Comparison of ENCODE assay signal across 10 cellular contexts in genomic region chr9:108889649-108890067, GRCh38. TPM values are rescaled to one million over a fixed set of nuclear protein-coding genes. Genes with fewer than 3 reads are reported as not detected.
A peak's percentile ranks its signal among the peaks of the same experiment; 100 is the strongest.
DNase-seq lines count a peak whose midpoint lies in the region; ATAC-seq, FAIRE-seq and TF ChIP-seq lines count a peak whose summit lies in the region.
"Had no signal": no experiment of that assay in that cellular context is flagged by ENCODE, and none has a peak within 500 bp of the region (broad histone marks: within the 10 kb centered on the region; RNA-seq: fewer than 3 reads in every experiment).

No MANE protein-coding gene starts in this region.

- intact Hi-C loops in left ventricle myocardium inferior (cut with micrococcal nuclease): no loop called here

- no peak overlapping the region for H3K4me3 Mint-ChIP-seq in WTC11

- H3K36me3 ChIP-seq in left ventricle myocardium inferior (peaks cover 90% of the 10 kb centered on the region), MG63 (peaks cover 43% of the 10 kb centered on the region)

- no peaks in the 10 kb centered on the region for H3K27me3 ChIP-seq in left ventricle myocardium inferior (ENCODE audit: low read depth)
- H3K27me3 ChIP-seq in MG63: no peaks in the 10 kb centered on the region

- POLR2A ChIA-PET in WTC11 (lab: Charles Lee): no interaction called here

- no peak for ATAC-seq in WTC11

- peaks cover 7% of the 10 kb centered on the region for H3K9me3 ChIP-seq in left ventricle myocardium inferior (replicated peaks)
- H3K9me3 ChIP-seq in MG63: no peaks in the 10 kb centered on the region; the same call in 1 of the 2 replicates

- H3K36me3 Mint-ChIP-seq in WTC11: peaks cover 38% of the 10 kb centered on the region

- no peaks in the 10 kb centered on the region for H3K27me3 Mint-ChIP-seq in WTC11 (ENCODE audit: low read depth)

- no peak overlapping the region for H3K4me3 ChIP-seq in AG09309 (ENCODE audit: control insufficient read depth, low read depth, low read length)
- H3K4me3 ChIP-seq in left ventricle myocardium inferior: no peak overlapping the region
- no peak overlapping the region for H3K4me3 ChIP-seq in MG63

- no peak for TF ChIP-seq POLR2A in H54 (IDR thresholded peaks at IDR 0.05; ENCODE audit: low read depth, low read length)

- peaks cover 41% of the 10 kb centered on the region for H3K4me1 ChIP-seq in left ventricle myocardium inferior

- no peaks in the 10 kb centered on the region for H3K4me1 Mint-ChIP-seq in WTC11

- TF ChIP-seq CTCF in AG09309 (IDR thresholded peaks at IDR 0.05; ENCODE audit: control insufficient read depth, insufficient read depth, low read depth, low read length, missing control alignments): no peak
- peak; percentile 49 for TF ChIP-seq CTCF in left ventricle myocardium inferior (IDR thresholded peaks at IDR 0.05; ENCODE audit: borderline replicate concordance)
- TF ChIP-seq CTCF in WTC11 (IDR thresholded peaks at IDR 0.05): no peak

- H3K27ac ChIP-seq in left ventricle myocardium inferior (replicated peaks): peak overlapping the region; percentile 35

- no peaks in the 10 kb centered on the region for H3K9me3 Mint-ChIP-seq in WTC11

- DNase-seq in AG09309 (ENCODE audit: low read depth): peak; percentile 7
- DNase-seq in H54 (ENCODE audit: insufficient read length, low spot score): peak; percentile 43
- DNase-seq in SW480 (ENCODE audit: low spot score): peak; percentile 34
- no peak for DNase-seq in left ventricle myocardium inferior
- DNase-seq in MG63: no peak
- DNase-seq in WTC11 (ENCODE audit: low spot score): no peak
- no peak for DNase-seq in T-helper 9 cell
- no peak for DNase-seq in GOT3 (lab: John Stamatoyannopoulos, UW)
- DNase-seq: activated effector memory CD4-positive, alpha-beta T cell treated with Interleukin-2 at 50 U/mL for 16 hours; KG1 had no signal

- peak; percentile 95 for FAIRE-seq in H54 (lab: Jason Lieb, UNC)

- CTCF ChIA-PET in WTC11 (lab: Charles Lee): interaction anchor here (1.1 to 1.4 kb wide), 2 partner anchors 61 to 65 kb away, joined by 3 to 4 read pairs; no protein-coding TSS in a partner anchor

- H3K27ac Mint-ChIP-seq in WTC11: no peak overlapping the region

TF ChIP-seq in WTC11, 78 proteins besides CTCF, POLR2A, EP300 and RAD21:
- TF ChIP-seq RORB (CRISPR knock-in tag; IDR thresholded peaks at IDR 0.05) (no peak), GTF2I (CRISPR knock-in tag; conservative IDR thresholded peaks at IDR 0.05) (no peak), NR3C1 (CRISPR knock-in tag; conservative IDR thresholded peaks at IDR 0.05; ENCODE audit: low read depth) (no peak), NR2C2 (CRISPR knock-in tag; IDR thresholded peaks at IDR 0.05) (no peak), ATF2 (CRISPR knock-in tag; IDR thresholded peaks at IDR 0.05; ENCODE audit: borderline replicate concordance, low read depth) (no peak), ZNF232 (CRISPR knock-in tag; IDR thresholded peaks at IDR 0.05) (no peak), MLX (CRISPR knock-in tag; IDR thresholded peaks at IDR 0.05) (no peak), ZNF263 (CRISPR knock-in tag; IDR thresholded peaks at IDR 0.05; ENCODE audit: low read depth) (no peak), ZSCAN18 (CRISPR knock-in tag; IDR thresholded peaks at IDR 0.05) (no peak), ESRRA (CRISPR knock-in tag; IDR thresholded peaks at IDR 0.05; ENCODE audit: borderline replicate concordance) (no peak), ZNF423 (CRISPR knock-in tag; IDR thresholded peaks at IDR 0.05) (no peak), JAZF1 (CRISPR knock-in tag; IDR thresholded peaks at IDR 0.05) (no peak), USF1 (CRISPR knock-in tag; IDR thresholded peaks at IDR 0.05) (no peak), CREB1 (CRISPR knock-in tag; IDR thresholded peaks at IDR 0.05) (no peak), SP1 (CRISPR knock-in tag; conservative IDR thresholded peaks at IDR 0.05) (no peak)
- TF ChIP-seq, protein P1, sequence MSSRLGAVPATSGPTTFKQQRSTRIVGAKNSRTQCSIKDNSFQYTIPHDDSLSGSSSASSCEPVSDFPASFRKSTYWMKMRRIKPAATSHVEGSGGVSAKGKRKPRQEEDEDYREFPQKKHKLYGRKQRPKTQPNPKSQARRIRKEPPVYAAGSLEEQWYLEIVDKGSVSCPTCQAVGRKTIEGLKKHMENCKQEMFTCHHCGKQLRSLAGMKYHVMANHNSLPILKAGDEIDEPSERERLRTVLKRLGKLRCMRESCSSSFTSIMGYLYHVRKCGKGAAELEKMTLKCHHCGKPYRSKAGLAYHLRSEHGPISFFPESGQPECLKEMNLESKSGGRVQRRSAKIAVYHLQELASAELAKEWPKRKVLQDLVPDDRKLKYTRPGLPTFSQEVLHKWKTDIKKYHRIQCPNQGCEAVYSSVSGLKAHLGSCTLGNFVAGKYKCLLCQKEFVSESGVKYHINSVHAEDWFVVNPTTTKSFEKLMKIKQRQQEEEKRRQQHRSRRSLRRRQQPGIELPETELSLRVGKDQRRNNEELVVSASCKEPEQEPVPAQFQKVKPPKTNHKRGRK (CRISPR knock-in tag; IDR thresholded peaks at IDR 0.05; ENCODE audit: borderline replicate concordance): no peak

RNA-seq across cellular contexts. Expression of gene ACTL7A, which starts 27.6 kb away (rescaled TPM):
- total RNA-seq in left ventricle myocardium inferior (not detected), WTC11 (2021) (not detected in 3 replicates)
- not detected in 2 replicates for total RNA-seq in MG63 (2014; rRNA removed; shearing (Covaris generic); ENCODE audit: low replicate concordance)

RNA-seq across cellular contexts. Expression of gene ACTL7B, which starts 33.9 kb away (rescaled TPM):
- not detected for total RNA-seq in left ventricle myocardium inferior
- not detected in 2 replicates for total RNA-seq in MG63 (2014; rRNA removed; shearing (Covaris generic); ENCODE audit: low replicate concordance)
- total RNA-seq in WTC11 (2021): not detected in 3 replicates

RNA-seq across cellular contexts. Expression of gene ELP1, which starts 44.3 kb away (rescaled TPM):
- total RNA-seq in left ventricle myocardium inferior (21.4 TPM), WTC11 (2021) (27.9 to 30.5 TPM (median 29.0 TPM) in 3 replicates)
- 34.6 and 49.3 TPM in 2 replicates for total RNA-seq in MG63 (2014; rRNA removed; shearing (Covaris generic); ENCODE audit: low replicate concordance)

RNA-seq across cellular contexts. Expression of gene ABITRAM, which starts 44.5 kb away (rescaled TPM):
- total RNA-seq in left ventricle myocardium inferior: 18.4 TPM
- total RNA-seq in MG63 (2014; rRNA removed; shearing (Covaris generic); ENCODE audit: low replicate concordance): 9.7 and 13.3 TPM in 2 replicates
- total RNA-seq in WTC11 (2021): 4.6 to 6.5 TPM (median 6.0 TPM) in 3 replicates

Comparison
In these comparisons a context has a peak if more than half of its experiments do, and no peak if none do; other contexts are left out.
1. DNase-seq: peak in AG09309 (single experiment), H54 (single experiment) and SW480 (single experiment); none in left ventricle myocardium inferior (single experiment), MG63 (single experiment), WTC11 (single experiment), T-helper 9 cell (single experiment) and GOT3 (single experiment).